In genomic region chr6:15810618-15811017, GRCh38 we compare ENCODE assay signal across 24 cellular contexts.
"Had no signal": no experiment of that assay in that cellular context is flagged by ENCODE, and none has a peak within 500 bp of the region (broad histone marks: within the 10 kb centered on the region; RNA-seq: fewer than 3 reads in every experiment).

No MANE protein-coding gene starts in this region.

- H2AFZ ChIP-seq: hepatocyte had no signal

- DNase-seq: dorsolateral prefrontal cortex; effector CD8-positive, alpha-beta T cell; endodermal cell; foreskin keratinocyte; heart left ventricle; kidney; naive B cell; pancreas; right lobe of liver; small intestine; stimulated activated CD4-positive, alpha-beta T cell treated with anti-CD3 and anti-CD28 coated beads, Interleukin-15, amount 100 ng/mL, for 24 hours; stimulated activated CD4-positive, alpha-beta T cell treated with anti-CD3 and anti-CD28 coated beads, Interleukin-2, amount 100 ng/mL, for 48 hours; stimulated activated naive CD4-positive, alpha-beta T cell; stomach; thyroid gland; trophoblast cell had no signal

- H3K27me3 ChIP-seq: esophagus muscularis mucosa, foreskin keratinocyte, gastroesophageal sphincter, heart left ventricle, hepatocyte, neutrophil, pancreas, right lobe of liver, stomach, thyroid gland, vagina had no signal

- H3K9me3 ChIP-seq: esophagus muscularis mucosa, gastroesophageal sphincter, heart left ventricle, neutrophil, pancreas, right lobe of liver, stomach, thyroid gland, vagina had no signal

- H3K79me2 ChIP-seq: hepatocyte had no signal

- H3K4me1 ChIP-seq: esophagus muscularis mucosa, foreskin keratinocyte, gastroesophageal sphincter, heart left ventricle, pancreas, right lobe of liver, stomach, thyroid gland, vagina had no signal

- ATAC-seq: foreskin keratinocyte; gastroesophageal sphincter; heart left ventricle; left lobe of liver; natural killer cell treated with Interleukin-12 subunit alpha and Interleukin-12 subunit beta and Interleukin-15 and Interleukin-18, amount 100 ng/mL, for 72 hours; pancreas; right lobe of liver had no signal

- H3K36me3 ChIP-seq: esophagus muscularis mucosa, gastroesophageal sphincter, heart left ventricle, neutrophil, pancreas, right lobe of liver, stomach, thyroid gland, vagina had no signal

- H3K27ac ChIP-seq: dorsolateral prefrontal cortex, esophagus muscularis mucosa, foreskin keratinocyte, gastroesophageal sphincter, heart left ventricle, hepatocyte, neutrophil, pancreas, right lobe of liver, stomach, thyroid gland, vagina had no signal

- H3K4me3 ChIP-seq: dorsolateral prefrontal cortex, esophagus muscularis mucosa, gastroesophageal sphincter, heart left ventricle, hepatocyte, lung, pancreas, right lobe of liver, stomach, thyroid gland, vagina had no signal

- H3K4me2 ChIP-seq: hepatocyte had no signal
